In genomic region chr16:58638148-58639036, GRCh38 we compare ENCODE assay signal across 9 cellular contexts. TPM values are rescaled to one million over a fixed set of nuclear protein-coding genes. Genes with fewer than 3 reads are reported as not detected.
DNase-seq lines count a peak whose midpoint lies in the region; ATAC-seq and TF ChIP-seq lines count a peak whose summit lies in the region.
"Had no signal": no experiment of that assay in that cellular context is flagged by ENCODE, and none has a peak within 500 bp of the region (broad histone marks: within the 10 kb centered on the region; RNA-seq: fewer than 3 reads in every experiment).

No MANE protein-coding gene starts in this region.

- peaks cover 18% of the 10 kb centered on the region for H3K27me3 Mint-ChIP-seq in T-helper 17 cell

- no peak overlapping the region for H3K27ac Mint-ChIP-seq in T-helper 17 cell

- POLR2A ChIA-PET in HEK293 (lab: Yijun Ruan, JAX) = interaction anchor here (0.7 kb wide), 1 partner anchor 34 kb away, joined by 4 read pairs; no protein-coding TSS in a partner anchor

- H3K4me1 ChIP-seq in HEK293 (ENCODE audit: control insufficient read depth, insufficient read depth, low read length) = no peaks in the 10 kb centered on the region
- H3K4me1 ChIP-seq: prostate gland had no signal

- no peak overlapping the region for H3K4me3 ChIP-seq in HEK293 (ENCODE audit: low read depth, low read length)
- H3K4me3 ChIP-seq: prostate gland had no signal

- no peaks in the 10 kb centered on the region for H3K36me3 ChIP-seq in HEK293 (ENCODE audit: control insufficient read depth in 2 of 2, insufficient read depth in 1 of 2, low read length in 2 of 2)
- H3K36me3 ChIP-seq: prostate gland had no signal

- H3K9me3 ChIP-seq in HEK293 (ENCODE audit: control insufficient read depth, insufficient read depth, low read depth, low read length) = no peaks in the 10 kb centered on the region
- no peaks in the 10 kb centered on the region for H3K9me3 ChIP-seq in T-helper 17 cell (ENCODE audit: control insufficient read depth, low read length, poor library complexity, severe bottlenecking)
- H3K9me3 ChIP-seq: prostate gland had no signal

- H3K4me1 Mint-ChIP-seq in T-helper 17 cell = no peaks in the 10 kb centered on the region

- H3K4me3 Mint-ChIP-seq in T-helper 17 cell = no peak overlapping the region

- H3K36me3 Mint-ChIP-seq in T-helper 17 cell (ENCODE audit: low read depth) = peaks cover 4% of the 10 kb centered on the region

- CTCF ChIA-PET in HEK293 (lab: Yijun Ruan, JAX) = interaction anchor here (0.6 to 1.2 kb wide), 6 partner anchors 86 to 303 kb away, joined by 3 to 7 read pairs (median 3); no protein-coding TSS in a partner anchor

- peak; percentile 84 for TF ChIP-seq CTCF in HEK293 (tag by site-specific recombination; IDR thresholded peaks at IDR 0.05)

- H3K27ac ChIP-seq in HEK293 (ENCODE audit: extremely low read depth, low read depth, low read length) = no peak overlapping the region
- H3K27ac ChIP-seq: prostate gland had no signal

- DNase-seq in 8988T = peak; percentile 54
- DNase-seq in amniotic stem cell (lab: John Stamatoyannopoulos, UW) = peak; percentile 78
- DNase-seq in iris pigment epithelial cell (ENCODE audit: low read depth) = peak; percentile 92
- no peak for DNase-seq in NCI-H1417 treated with DMSO at 0.1 percent for 48 hours (lab: John Stamatoyannopoulos, UW)
- DNase-seq in T-helper 17 cell = no peak
- DNase-seq in activated CD4-positive, alpha-beta T cell treated with anti-CD3 and anti-CD28 coated beads for 4 hours = no peak

- ATAC-seq in T-helper 17 cell (no peak), GM21423 (IDR thresholded peaks at IDR 0.05; ENCODE audit: unreplicated experiment) (no peak)

TF ChIP-seq in HEK293, 187 proteins besides CTCF, POLR2A, EP300 and RAD21:
- TF ChIP-seq ZSCAN23 (tag by site-specific recombination; IDR thresholded peaks at IDR 0.05) (no peak), GFI1B (tag by site-specific recombination; IDR thresholded peaks at IDR 0.05) (peak; percentile 54), ZNF561 (tag by site-specific recombination; IDR thresholded peaks at IDR 0.05; ENCODE audit: borderline replicate concordance) (no peak), SCRT2 (tag by site-specific recombination; IDR thresholded peaks at IDR 0.05) (peak; percentile 92), ZNF335 (tag by site-specific recombination; conservative IDR thresholded peaks at IDR 0.05) (peak; percentile 85), SCRT1 (tag by site-specific recombination; IDR thresholded peaks at IDR 0.05; ENCODE audit: borderline replicate concordance) (peak; percentile 88; the same call in 1 of the 2 replicates), RBAK (tag by site-specific recombination; IDR thresholded peaks at IDR 0.05) (no peak), ZNF362 (tag by site-specific recombination; IDR thresholded peaks at IDR 0.05) (peak; percentile 53; the same call in 1 of the 2 replicates), KLF1 (tag by site-specific recombination; IDR thresholded peaks at IDR 0.05) (peak; percentile 36; the same call in 1 of the 2 replicates), ZBTB49 (tag by site-specific recombination; IDR thresholded peaks at IDR 0.05; ENCODE audit: low read depth) (no peak), BCL6B (tag by site-specific recombination; IDR thresholded peaks at IDR 0.05) (no peak), ZNF654 (tag by site-specific recombination; IDR thresholded peaks at IDR 0.05; ENCODE audit: low read depth) (peak; percentile 75), ZNF692 (tag by site-specific recombination; IDR thresholded peaks at IDR 0.05) (peak; percentile 36; the same call in 1 of the 2 replicates), ZBTB17 (tag by site-specific recombination; IDR thresholded peaks at IDR 0.05) (0 out of 2 replicates have a peak, but pooled peaks have one; percentile 14)

RNA-seq across cellular contexts. Expression of gene CNOT1, which starts 8.8 kb away (rescaled TPM):
- 100 to 1,000 TPM; 213 to 224 TPM for total RNA-seq in T-helper 17 cell

RNA-seq across cellular contexts. Expression of gene SLC38A7, which starts 46.2 kb away (rescaled TPM):
- total RNA-seq in T-helper 17 cell = 1 to 10 TPM; 7.6 to 9.2 TPM

Comparison
In these comparisons a context has a peak if more than half of its experiments do, and no peak if none do; other contexts are left out.
1. DNase-seq: peak in 8988T (single experiment), amniotic stem cell (single experiment) and iris pigment epithelial cell (single experiment); none in NCI-H1417 treated with DMSO at 0.1 percent for 48 hours (single experiment), T-helper 17 cell (0 of 3) and activated CD4-positive, alpha-beta T cell treated with anti-CD3 and anti-CD28 coated beads for 4 hours (0 of 2).